In genomic region chr6:36120539-36120938, GRCh38 we compare ENCODE assay signal across 8 cellular contexts. TPM values are rescaled to one million over a fixed set of nuclear protein-coding genes. Genes with fewer than 3 reads are reported as not detected.
DNase-seq lines count a peak whose midpoint lies in the region; ATAC-seq lines count a peak whose summit lies in the region.

No MANE protein-coding gene starts in this region.

- H3K9ac ChIP-seq in adipocyte (ENCODE audit: low read length) = peak overlapping the region; percentile 30

- peaks cover 77% of the 10 kb centered on the region for H3K4me1 Mint-ChIP-seq in T-helper 17 cell

- H3K27ac Mint-ChIP-seq in T-helper 17 cell = peak overlapping the region; percentile 100

- H3K4me1 ChIP-seq in adipocyte (ENCODE audit: control insufficient read depth, insufficient read depth, low read length) = peaks cover 22% of the 10 kb centered on the region

- ATAC-seq in GM21723 (IDR thresholded peaks at IDR 0.05; ENCODE audit: unreplicated experiment) (peak; percentile 43), T-helper 17 cell (peak; percentile 78), left lobe of liver (no peak)

- no peaks in the 10 kb centered on the region for H3K27me3 Mint-ChIP-seq in T-helper 17 cell

- H3K36me3 Mint-ChIP-seq in T-helper 17 cell (ENCODE audit: low read depth) = no peaks in the 10 kb centered on the region

- H3K36me3 ChIP-seq in adipocyte (ENCODE audit: control insufficient read depth, insufficient read depth, low read length, severe bottlenecking) = peaks cover 9% of the 10 kb centered on the region

- H3K4me3 Mint-ChIP-seq in T-helper 17 cell = peak overlapping the region; percentile 96

- H3K9me3 ChIP-seq in T-helper 17 cell (ENCODE audit: control insufficient read depth, low read length, poor library complexity, severe bottlenecking) = no peaks in the 10 kb centered on the region
- no peaks in the 10 kb centered on the region for H3K9me3 ChIP-seq in adipocyte (ENCODE audit: control insufficient read depth, low read length)

- no peaks in the 10 kb centered on the region for H3K27me3 ChIP-seq in adipocyte (replicated peaks; ENCODE audit: control insufficient read depth, insufficient read depth, low read length)

- DNase-seq in T-helper 17 cell (peak; percentile 44 to 57 (median 56)), adipocyte (ENCODE audit: low read depth) (no peak), left lobe of liver (ENCODE audit: low spot score) (no peak), NCI-H2107 treated with DMSO at 0.1 percent for 48 hours (lab: John Stamatoyannopoulos, UW; ENCODE audit: unreplicated experiment) (no peak), COLO668 (lab: John Stamatoyannopoulos, UW; ENCODE audit: unreplicated experiment) (no peak), NCI-H1048 (lab: John Stamatoyannopoulos, UW) (no peak)
- DNase-seq in stimulated activated CD4-positive, alpha-beta T cell treated with anti-CD3 and anti-CD28 coated beads, Interleukin-1b, Interleukin-23, amount 100 ng/mL, for 4 hours (ENCODE audit: low read depth in 2 of 2) = peak; percentile 42 to 54

- H3K4me3 ChIP-seq in adipocyte (ENCODE audit: low read length) = no peak overlapping the region

RNA-seq across cellular contexts. Expression of gene MAPK13, which starts 9.8 kb away (rescaled TPM):
- total RNA-seq in T-helper 17 cell = 10 to 100 TPM; 32.1 to 33.7 TPM
- 1.9 TPM for total RNA-seq in left lobe of liver

Comparison
In these comparisons a context has a peak if more than half of its experiments do, and no peak if none do; other contexts are left out.
1. DNase-seq: peak in T-helper 17 cell (3 of 3) and stimulated activated CD4-positive, alpha-beta T cell treated with anti-CD3 and anti-CD28 coated beads, Interleukin-1b, Interleukin-23, amount 100 ng/mL, for 4 hours (2 of 2); none in adipocyte (single experiment), left lobe of liver (single experiment), NCI-H2107 treated with DMSO at 0.1 percent for 48 hours (single experiment), COLO668 (single experiment) and NCI-H1048 (single experiment).
2. RNA of gene MAPK13, which starts 9.8 kb away (total RNA-seq): 32.1 to 33.7 TPM in T-helper 17 cell; 1.9 TPM in left lobe of liver (single experiment); every median in the first group is over 10 times any median in the second.